Comparison of ENCODE assay signal across 8 cellular contexts in genomic region chr20:38057351-38057972, GRCh38. TPM values are rescaled to one million over a fixed set of nuclear protein-coding genes. Genes with fewer than 3 reads are reported as not detected.
DNase-seq lines count a peak whose midpoint lies in the region; FAIRE-seq and TF ChIP-seq lines count a peak whose summit lies in the region.

No MANE protein-coding gene starts in this region.

- peaks cover 5% of the 10 kb centered on the region for H3F3A ChIP-seq in MM.1S (ENCODE audit: insufficient read depth, low read length)

- no peaks in the 10 kb centered on the region for H4K20me1 ChIP-seq in MM.1S (ENCODE audit: insufficient read depth, low read length)

- H3K9me3 ChIP-seq in MM.1S (replicated peaks; ENCODE audit: insufficient read depth, low read length) (no peaks in the 10 kb centered on the region), ovary (no peaks in the 10 kb centered on the region), transverse colon (no peaks in the 10 kb centered on the region)

- H3K36me3 ChIP-seq in MM.1S (replicated peaks; ENCODE audit: insufficient read depth, low read length) (peaks cover 11% of the 10 kb centered on the region), ovary (no peaks in the 10 kb centered on the region), transverse colon (peaks cover 0 to 50% (median 16%) of the 10 kb centered on the region in 4 donors)

- H3K9me2 ChIP-seq in MM.1S (replicated peaks; ENCODE audit: insufficient read depth, low read length): no peaks in the 10 kb centered on the region

- H3K27ac ChIP-seq in MM.1S (ENCODE audit: low read length) (peak overlapping the region; percentile 17; the same call in 1 of the 2 replicates), ovary (no peak overlapping the region), transverse colon (no peak overlapping the region)

- in situ Hi-C loops in SK-MEL-5 (cut with HindIII; ENCODE audit: low pct_unique_long_range_greater_than_20kb, low sequenced_read_pairs) (no loop called here), transverse colon (cut with MboI; ENCODE audit: low pct_ligation_motif_present in 1 of 4, low pct_unique_long_range_greater_than_20kb in 1 of 4, low sequenced_read_pairs in 3 of 4) (loop anchor here (5.0 to 25.0 kb wide), 5 partner anchors 105 to 355 kb away; partner anchors contain the start of gene TGM2 (in 1 of the 4))

- FAIRE-seq in GM19239 (lab: Jason Lieb, UNC): peak; percentile 96

- peak; percentile 72 for DNase-seq in AG08396 (ENCODE audit: low spot score)
- DNase-seq in GM19239 (ENCODE audit: insufficient read length, low spot score): peak; percentile 51
- peak; percentile 73 for DNase-seq in MM.1S
- peak; percentile 90 for DNase-seq in SK-MEL-5 (ENCODE audit: low read depth, low spot score)
- DNase-seq in activated gamma-delta T cell treated with anti-CD3 and anti-CD28 coated beads, Interleukin-2, amount 50 U/mL, for 16 hours (ENCODE audit: low read depth): peak; percentile 62
- peak; percentile 81 for DNase-seq in germinal center (ENCODE audit: low spot score)
- DNase-seq in ovary: peak; percentile 74 to 89 (median 86)
- DNase-seq in transverse colon: peak; percentile 85

- intact Hi-C loops in ovary (cut with DNase I) (loop anchor here (1.0 to 5.0 kb wide), 6 partner anchors 110 to 265 kb away; partner anchors contain the start of gene TGM2 (in 1 of the 4)), transverse colon (cut with DNase I; ENCODE audit: low total_unique reads) (loop anchor here (5.0 kb wide), 1 partner anchor 110 kb away; the partner anchor contains the start of gene TGM2)

- H3K4me1 ChIP-seq in MM.1S (ENCODE audit: low read length) (peaks cover 34% of the 10 kb centered on the region), ovary (ENCODE audit: insufficient read depth) (no peaks in the 10 kb centered on the region), transverse colon (peaks cover 0 to 5% (median 0%) of the 10 kb centered on the region in 4 donors)

- TF ChIP-seq POLR2A in ovary (IDR thresholded peaks at IDR 0.05): no peak
- no peak for TF ChIP-seq POLR2A in transverse colon (IDR thresholded peaks at IDR 0.05)

- peak overlapping the region; percentile 68 for H3K4me2 ChIP-seq in MM.1S (ENCODE audit: low read depth, low read length)

- H3K79me2 ChIP-seq in MM.1S (ENCODE audit: low read length): peaks cover 83% of the 10 kb centered on the region

- WGBS in ovary, 3 donors: 27 to 35% (median 31%) methylated on average over 7 of the region's 7 CpGs
- 25 to 33% methylated on average over 4 to 7 of the region's 7 CpGs for WGBS in transverse colon (ENCODE audit: low coverage in 1 of 2), 2 donors

- TF ChIP-seq CTCF in MM.1S (IDR thresholded peaks at IDR 0.05; ENCODE audit: low read length): peak; percentile 89
- peak; percentile 72 to 83 (median 77) for TF ChIP-seq CTCF in ovary (IDR thresholded peaks at IDR 0.05)
- TF ChIP-seq CTCF in transverse colon (IDR thresholded peaks at IDR 0.05): peak; percentile 85 to 90 (median 88)

- no peak overlapping the region for H3K4me3 ChIP-seq in MM.1S (ENCODE audit: low read length)
- H3K4me3 ChIP-seq in ovary: no peak overlapping the region
- no peak overlapping the region for H3K4me3 ChIP-seq in transverse colon

- no peak overlapping the region for H3K9ac ChIP-seq in MM.1S (ENCODE audit: low read length)

- H3K27me3 ChIP-seq in MM.1S (replicated peaks; ENCODE audit: insufficient read depth, low read length) (no peaks in the 10 kb centered on the region), ovary (no peaks in the 10 kb centered on the region), transverse colon (no peaks in the 10 kb centered on the region)

- TF ChIP-seq EP300 in ovary (IDR thresholded peaks at IDR 0.05) (no peak), transverse colon (IDR thresholded peaks at IDR 0.05; ENCODE audit: low read depth) (no peak)

- no peak overlapping the region for H2AFZ ChIP-seq in MM.1S (ENCODE audit: low read length)

RNA-seq across cellular contexts. Expression of gene RPRD1B, which starts 23.9 kb away (rescaled TPM):
- 21.1 and 23.5 TPM in 2 replicates for total RNA-seq in SK-MEL-5 (2014; rRNA removed; shearing (Covaris generic))
- 32.2 and 37.1 TPM in 2 replicates for polyA plus RNA-seq in SK-MEL-5 (2015; cell fraction: cytosol; rRNA removed)
- 40.4 and 59.6 TPM in 2 replicates for polyA plus RNA-seq in SK-MEL-5 (2015; cell fraction: nucleus; rRNA removed)
- total RNA-seq in ovary (10 to 100 TPM; 21.8 to 45.3 (median 33.4) TPM), transverse colon (10 to 100 TPM; 16.5 to 35.9 (median 21.0) TPM)
- polyA plus RNA-seq in ovary: 10 to 100 TPM; 12.1 to 36.3 TPM

RNA-seq across cellular contexts. Expression of gene TTI1, which starts 24.2 kb away (rescaled TPM):
- total RNA-seq in SK-MEL-5 (2014; rRNA removed; shearing (Covaris generic)): 30.1 and 31.9 TPM in 2 replicates
- 25.4 and 32.8 TPM in 2 replicates for polyA plus RNA-seq in SK-MEL-5 (2015; cell fraction: cytosol; rRNA removed)
- 35.9 and 59.9 TPM in 2 replicates for polyA plus RNA-seq in SK-MEL-5 (2015; cell fraction: nucleus; rRNA removed)
- total RNA-seq in ovary (10 to 100 TPM; 10.7 to 19.7 (median 16.3) TPM), transverse colon (10 to 100 TPM in 2 of 4 donors, 1 to 10 TPM in 2; 4.5 to 19.5 (median 9.4) TPM)
- polyA plus RNA-seq in ovary: 10 to 100 TPM in 1 of 2 donors, 1 to 10 TPM in 1; 9.3 to 18.8 TPM
